1 cellular context compared by ENCODE assay signal in genomic region chr1:111453706-111454105, GRCh38.
TF ChIP-seq lines count a peak whose summit lies in the region.

No MANE protein-coding gene starts in this region.

TF ChIP-seq in GM12891, 5 proteins besides CTCF, POLR2A, EP300 and RAD21 (continued from another document):
- no peak for TF ChIP-seq PAX5 (IDR thresholded peaks at IDR 0.05; ENCODE audit: insufficient read depth, low read length, severe bottlenecking)
- TF ChIP-seq POU2F2 (IDR thresholded peaks at IDR 0.05; ENCODE audit: low read depth, low read length): no peak
- no peak for TF ChIP-seq POLR2AphosphoS5 (IDR thresholded peaks at IDR 0.05; ENCODE audit: low read depth, low read length)
- TF ChIP-seq TAF1 (IDR thresholded peaks at IDR 0.05; ENCODE audit: low read depth, low read length): no peak
